In the genomic region with DNA sequence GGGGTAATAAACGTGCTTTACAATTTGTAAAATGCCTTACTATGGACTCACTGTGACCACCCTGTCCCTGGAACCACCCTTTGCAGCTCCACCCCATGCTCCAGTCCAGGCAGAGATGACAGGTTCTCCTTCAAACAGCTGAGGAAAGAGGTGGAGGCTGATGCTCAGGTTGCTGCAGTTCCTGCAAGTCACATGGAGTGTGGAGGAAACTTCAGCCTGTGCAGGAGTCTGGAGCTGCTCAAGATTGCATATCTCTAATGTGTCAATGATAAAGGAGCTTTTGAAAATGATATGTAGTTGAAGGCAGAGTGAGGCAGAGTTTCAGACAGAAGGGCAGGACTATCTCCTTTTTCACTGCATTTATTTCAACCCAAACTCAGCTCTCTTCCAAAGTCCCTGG, we compare ENCODE assay signal across 23 cellular contexts.
"Had no signal": no experiment of that assay in that cellular context is flagged by ENCODE, and none has a peak within 500 bp of the region (broad histone marks: within the 10 kb centered on the region; RNA-seq: fewer than 3 reads in every experiment).

No MANE protein-coding gene starts in this region.

- DNase-seq: activated B cell treated with CpG ODN at 0.5 μM for 24 hours; activated CD4-positive, alpha-beta T cell treated with anti-CD3 and anti-CD28 coated beads for 1 hour; activated CD4-positive, alpha-beta T cell treated with anti-CD3 and anti-CD28 coated beads, Interleukin-2, amount 10 ng/mL, durations not matched to agents 24 days and 14 days; activated CD4-positive, alpha-beta T cell treated with anti-CD3 and anti-CD28 coated beads, Interleukin-2, amount 50 U/mL, for 48 hours; activated gamma-delta T cell treated with Interleukin-2 at 50 U/mL for 16 hours; activated naive CD4-positive, alpha-beta T cell treated with anti-CD3 and anti-CD28 coated beads, Interleukin-2, amount 50 U/mL, for 16 hours; activated naive CD8-positive, alpha-beta T cell treated with anti-CD3 and anti-CD28 coated beads, Interleukin-2, amount 10 ng/mL, durations not matched to agents 7 days and 5 days; activated T-cell treated with anti-CD3 and anti-CD28 coated beads for 4 hours; activated T-cell treated with anti-CD3 and anti-CD28 coated beads, Interleukin-2, amount 50 U/mL, for 48 hours; adrenal gland; aorta; central memory CD4-positive, alpha-beta T cell; NCI-H1048; NCI-H1417; NCI-H1930; NCI-H345; NCI-H510A; NCI-H526 treated with DMSO at 0.1 percent for 48 hours; NCI-H82; Right ventricle myocardium superior; SJCRH30; T1000 had no signal

- H3K36me3 Mint-ChIP-seq: activated naive CD8-positive, alpha-beta T cell treated with anti-CD3 and anti-CD28 coated beads, Interleukin-2, amount 10 ng/mL, durations not matched to agents 7 days and 5 days had no signal

- H3K27me3 Mint-ChIP-seq: activated naive CD8-positive, alpha-beta T cell treated with anti-CD3 and anti-CD28 coated beads, Interleukin-2, amount 10 ng/mL, durations not matched to agents 7 days and 5 days; activated T-helper 17 cell treated with anti-CD3 and anti-CD28 coated beads, Interleukin-2, amount 50 U/mL, for 72 hours had no signal

- H3K4me1 Mint-ChIP-seq: activated B cell treated with CpG ODN at 0.5 μM for 24 hours had no signal

- H3K27ac Mint-ChIP-seq: activated B cell treated with CpG ODN at 0.5 μM for 24 hours; activated CD4-positive, alpha-beta T cell treated with anti-CD3 and anti-CD28 coated beads, Interleukin-2, amount 10 ng/mL, durations not matched to agents 24 days and 14 days; activated naive CD8-positive, alpha-beta T cell treated with anti-CD3 and anti-CD28 coated beads, Interleukin-2, amount 10 ng/mL, durations not matched to agents 7 days and 5 days had no signal

- H3K4me3 Mint-ChIP-seq: activated B cell treated with CpG ODN at 0.5 μM for 24 hours; activated CD4-positive, alpha-beta T cell treated with anti-CD3 and anti-CD28 coated beads, Interleukin-2, amount 10 ng/mL, durations not matched to agents 24 days and 14 days; activated naive CD8-positive, alpha-beta T cell treated with anti-CD3 and anti-CD28 coated beads, Interleukin-2, amount 10 ng/mL, durations not matched to agents 7 days and 5 days; activated T-helper 17 cell treated with anti-CD3 and anti-CD28 coated beads, Interleukin-2, amount 50 U/mL, for 72 hours had no signal

- H3K9me3 Mint-ChIP-seq: activated B cell treated with CpG ODN at 0.5 μM for 24 hours; activated CD4-positive, alpha-beta T cell treated with anti-CD3 and anti-CD28 coated beads, Interleukin-2, amount 10 ng/mL, durations not matched to agents 24 days and 14 days; activated naive CD8-positive, alpha-beta T cell treated with anti-CD3 and anti-CD28 coated beads, Interleukin-2, amount 10 ng/mL, durations not matched to agents 7 days and 5 days; activated T-helper 17 cell treated with anti-CD3 and anti-CD28 coated beads, Interleukin-2, amount 50 U/mL, for 72 hours had no signal
